Comparison of ENCODE assay signal across 9 cellular contexts in the genomic region with DNA sequence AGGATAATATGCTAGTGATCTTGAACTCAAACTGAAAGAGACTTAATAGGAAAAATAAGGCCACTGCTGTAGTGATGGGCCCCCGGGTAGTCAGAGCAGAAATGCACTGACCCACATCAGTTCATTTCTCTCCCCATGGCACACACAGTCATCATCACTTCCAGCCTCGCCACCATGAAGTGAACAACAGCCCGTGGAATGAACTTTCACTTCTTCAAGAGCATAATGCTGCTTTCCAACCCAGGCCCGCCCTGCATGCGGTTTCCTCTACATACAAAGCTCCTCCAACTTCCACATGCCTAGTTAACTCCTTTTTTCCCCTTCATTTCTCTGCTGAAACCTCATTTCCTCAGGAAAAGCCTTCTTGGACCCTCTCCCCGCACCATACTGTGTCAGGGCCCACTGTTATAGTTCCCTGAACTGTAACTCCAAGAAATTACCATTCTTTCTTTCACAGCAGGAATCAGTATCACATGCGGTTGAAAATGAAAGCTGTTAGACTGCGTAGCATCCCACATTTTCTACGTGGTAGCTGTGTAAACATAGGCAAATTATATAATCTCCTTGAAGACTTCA.
DNase-seq lines count a peak whose midpoint lies in the region; ATAC-seq and TF ChIP-seq lines count a peak whose summit lies in the region.
"Had no signal": no experiment of that assay in that cellular context is flagged by ENCODE, and none has a peak within 500 bp of the region (broad histone marks: within the 10 kb centered on the region; RNA-seq: fewer than 3 reads in every experiment).

No MANE protein-coding gene starts in this region.

- DNase-seq in GM12864 (ENCODE audit: low read depth), result peak; percentile 37
- peak; percentile 69 for DNase-seq in HCEC 1CT
- peak; percentile 36 for DNase-seq in NAMALWA (ENCODE audit: low spot score)
- DNase-seq in left ventricle myocardium superior, result peak; percentile 62
- DNase-seq in stimulated activated CD4-positive, alpha-beta T cell treated with anti-CD3 and anti-CD28 coated beads, Interleukin-1b, Interleukin-23, amount 100 ng/mL, for 24 hours (ENCODE audit: low read depth in 4 of 4, low spot score in 1 of 4), result peak in 3 of 4 experiments; percentile 19 to 38 (median 21)
- no peak for DNase-seq in GM19240 (ENCODE audit: insufficient read length, low spot score)
- DNase-seq in glomerular visceral epithelial cell (ENCODE audit: extremely low spot score), result no peak

- intact Hi-C loops in left ventricle myocardium superior (cut with micrococcal nuclease), result loop anchor here (10.0 kb wide), 1 partner anchor 48 kb away; no protein-coding TSS in a partner anchor

- no peak for TF ChIP-seq CTCF in GM12864 (IDR thresholded peaks at IDR 0.05; ENCODE audit: low read depth, low read length, missing control alignments)

- no peaks in the 10 kb centered on the region for H3K36me3 Mint-ChIP-seq in activated T-helper 17 cell treated with anti-CD3 and anti-CD28 coated beads, Interleukin-2, amount 50 U/mL, for 72 hours (ENCODE audit: low read depth)

- H3K4me3 Mint-ChIP-seq in activated T-helper 17 cell treated with anti-CD3 and anti-CD28 coated beads, Interleukin-2, amount 50 U/mL, for 72 hours, result no peak overlapping the region
- H3K4me3 Mint-ChIP-seq: T-helper 1 cell treated with Interleukin-12 subunit alpha and Interleukin-12 subunit beta and Interleukin-4 antibody, amounts not matched to agents 30 μg/mL and 1 μg/mL, for 36 hours had no signal

- ATAC-seq in activated T-helper 17 cell treated with anti-CD3 and anti-CD28 coated beads, Interleukin-2, amount 50 U/mL, for 72 hours (replicated peaks), result peak; percentile 89
- ATAC-seq in left ventricle myocardium superior, result peak; percentile 84

- no peaks in the 10 kb centered on the region for H3K27me3 Mint-ChIP-seq in activated T-helper 17 cell treated with anti-CD3 and anti-CD28 coated beads, Interleukin-2, amount 50 U/mL, for 72 hours

- H3K27ac Mint-ChIP-seq in activated T-helper 17 cell treated with anti-CD3 and anti-CD28 coated beads, Interleukin-2, amount 50 U/mL, for 72 hours, result no peak overlapping the region
- H3K27ac Mint-ChIP-seq: T-helper 1 cell treated with Interleukin-12 subunit alpha and Interleukin-12 subunit beta and Interleukin-4 antibody, amounts not matched to agents 30 μg/mL and 1 μg/mL, for 36 hours had no signal

- H3K4me1 Mint-ChIP-seq in activated T-helper 17 cell treated with anti-CD3 and anti-CD28 coated beads, Interleukin-2, amount 50 U/mL, for 72 hours, result peaks cover 12% of the 10 kb centered on the region

- H3K4me3 ChIP-seq in GM12864 (ENCODE audit: low read depth, low read length), result peak overlapping the region; percentile 22; the same call in 1 of the 2 replicates

- H3K9me3 Mint-ChIP-seq in activated T-helper 17 cell treated with anti-CD3 and anti-CD28 coated beads, Interleukin-2, amount 50 U/mL, for 72 hours, result no peaks in the 10 kb centered on the region
- H3K9me3 Mint-ChIP-seq: T-helper 1 cell treated with Interleukin-12 subunit alpha and Interleukin-12 subunit beta and Interleukin-4 antibody, amounts not matched to agents 30 μg/mL and 1 μg/mL, for 36 hours had no signal

Comparison
In these comparisons a context has a peak if more than half of its experiments do, and no peak if none do; other contexts are left out.
1. DNase-seq: peak in GM12864 (single experiment), HCEC 1CT (single experiment), NAMALWA (single experiment), left ventricle myocardium superior (single experiment) and stimulated activated CD4-positive, alpha-beta T cell treated with anti-CD3 and anti-CD28 coated beads, Interleukin-1b, Interleukin-23, amount 100 ng/mL, for 24 hours (3 of 4); none in GM19240 (single experiment) and glomerular visceral epithelial cell (single experiment).